28 cellular contexts compared by ENCODE assay signal in the genomic region with DNA sequence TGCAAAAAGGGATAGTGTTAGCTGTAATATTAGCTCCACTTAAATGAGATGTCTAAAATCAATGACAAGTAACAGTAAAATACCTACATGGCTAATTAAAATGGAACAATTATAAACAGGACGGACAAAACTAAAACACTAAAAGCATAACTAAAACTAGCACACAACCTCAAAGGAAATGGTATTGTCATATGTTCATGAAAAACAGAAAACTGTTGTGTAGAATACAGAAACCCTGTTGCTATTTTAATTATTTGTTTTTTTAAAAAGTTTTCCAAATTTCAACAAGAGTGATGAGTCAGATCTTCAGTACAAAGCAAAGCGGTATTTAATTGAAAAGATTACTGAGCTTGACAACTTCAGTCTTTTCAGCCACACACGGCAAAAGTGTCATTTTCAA. TPM values are rescaled to one million over a fixed set of nuclear protein-coding genes. Genes with fewer than 3 reads are reported as not detected.
A peak's percentile ranks its signal among the peaks of the same experiment; 100 is the strongest.
DNase-seq lines count a peak whose midpoint lies in the region; ATAC-seq, FAIRE-seq and TF ChIP-seq lines count a peak whose summit lies in the region.
"Had no signal": no experiment of that assay in that cellular context is flagged by ENCODE, and none has a peak within 500 bp of the region (broad histone marks: within the 10 kb centered on the region; RNA-seq: fewer than 3 reads in every experiment).

No MANE protein-coding gene starts in this region.

- intact Hi-C loops in heart left ventricle (cut with DNase I) (loop anchor here in 1 of 10 donors (5.0 kb wide), 1 partner anchor 126 kb away; no protein-coding TSS in a partner anchor), right cardiac atrium (cut with DNase I) (no loop called here), A673 (cut with micrococcal nuclease; ENCODE audit: unreplicated experiment) (no loop called here)

- peak; percentile 18 for FAIRE-seq in colon (lab: Jason Lieb, UNC)
- FAIRE-seq: H1, RCC 7860 had no signal

- POLR2A ChIA-PET in A673 (lab: Charles Lee; ENCODE audit: low non-redundant PET) = no interaction called here

- H3K4me3 ChIP-seq in heart left ventricle (peak overlapping the region in 8 of 12 donors; percentile 1 to 38 (median 24)), right cardiac atrium (ENCODE audit: low read length) (no peak overlapping the region), subcutaneous abdominal adipose tissue (ENCODE audit: low read depth in 1 of 5, low read length in 5 of 5) (no peak overlapping the region), A673 (ENCODE audit: low read depth, low read length, poor library complexity, severe bottlenecking) (no peak overlapping the region)
- H3K4me3 ChIP-seq: cardiac muscle cell, SJSA1, skin epidermis, uterus had no signal

- peak overlapping the region in 11 of 12 donors; percentile 8 to 75 (median 49) for H3K27ac ChIP-seq in heart left ventricle
- no peak overlapping the region for H3K27ac ChIP-seq in right cardiac atrium (ENCODE audit: low read length)
- peak overlapping the region; percentile 83 for H3K27ac ChIP-seq in subcutaneous abdominal adipose tissue (ENCODE audit: low read depth, low read length)
- no peak overlapping the region for H3K27ac ChIP-seq in A673 (ENCODE audit: low read depth, low read length, poor library complexity, severe bottlenecking)
- H3K27ac ChIP-seq: cardiac muscle cell, SJSA1 had no signal

- no peak for TF ChIP-seq CTCF in heart left ventricle (IDR thresholded peaks at IDR 0.05)
- no peak for TF ChIP-seq CTCF in A673 (conservative IDR thresholded peaks at IDR 0.05; ENCODE audit: low read depth, low read length)

- no peaks in the 10 kb centered on the region for H3K36me3 ChIP-seq in heart left ventricle
- H3K36me3 ChIP-seq in subcutaneous abdominal adipose tissue (ENCODE audit: control insufficient read depth in 5 of 5, insufficient read depth in 5 of 5, low read length in 5 of 5) = peaks cover 0 to 4% (median 0%) of the 10 kb centered on the region in 5 donors
- no peaks in the 10 kb centered on the region for H3K36me3 ChIP-seq in A673 (ENCODE audit: insufficient read depth, low read length, poor library complexity, severe bottlenecking)
- H3K36me3 ChIP-seq: cardiac muscle cell, esophagus squamous epithelium, gastrocnemius medialis, uterus had no signal

- no peaks in the 10 kb centered on the region for H3K9me3 ChIP-seq in heart left ventricle
- no peaks in the 10 kb centered on the region for H3K9me3 ChIP-seq in right cardiac atrium (ENCODE audit: control insufficient read depth, low read length)
- H3K9me3 ChIP-seq in subcutaneous abdominal adipose tissue (ENCODE audit: control insufficient read depth in 5 of 5, low read length in 5 of 5) = no peaks in the 10 kb centered on the region
- H3K9me3 ChIP-seq in A673 (ENCODE audit: low read depth, low read length, poor library complexity, severe bottlenecking) = no peaks in the 10 kb centered on the region
- H3K9me3 ChIP-seq: esophagus squamous epithelium, gastrocnemius medialis, SJSA1, uterus had no signal

- TF ChIP-seq POLR2A in heart left ventricle (IDR thresholded peaks at IDR 0.05) = no peak

- ATAC-seq in heart left ventricle = no peak
- no peak for ATAC-seq in right cardiac atrium
- peak; percentile 14 for ATAC-seq in HG02885 (IDR thresholded peaks at IDR 0.05; ENCODE audit: poor library complexity, unreplicated experiment)
- ATAC-seq: activated naive CD4-positive, alpha-beta T cell treated with anti-CD3 and anti-CD28 coated beads, Interleukin-2, amount 50 U/mL, for 72 hours; gastrocnemius medialis; T-cell had no signal

- H3K9ac ChIP-seq in subcutaneous abdominal adipose tissue (ENCODE audit: low read length in 5 of 5) = no peak overlapping the region

- BruUV-seq in A673 (replicated peaks; lab: Mats Ljungman, UMichigan) = no TSS peak

- CTCF ChIA-PET in A673 (lab: Charles Lee) = no interaction called here

- DNase-seq in heart left ventricle (no peak), right cardiac atrium (no peak), NCI-H446 treated with DMSO at 0.1 percent for 48 hours (lab: John Stamatoyannopoulos, UW) (no peak), AG08396 (ENCODE audit: low spot score) (no peak), A673 (ENCODE audit: low spot score) (no peak)
- DNase-seq: 8988T; activated CD4-positive, alpha-beta memory T cell treated with anti-CD3 and anti-CD28 coated beads, Interleukin-2, amount 10 ng/mL, durations not matched to agents 7 days and 5 days; AML-193; aorta; DMS153; esophagus squamous epithelium; gastrocnemius medialis; hypothalamus; naive B cell; NCI-H1092 treated with DMSO at 0.1 percent for 48 hours; NCI-H187; occipital lobe; T-cell; uterus had no signal

- WGBS in heart left ventricle, 4 donors = 59 to 76% (median 63%) methylated on average over 3 of the region's 3 CpGs
- 71% methylated on average over 3 of the region's 3 CpGs for WGBS in right cardiac atrium

- no peaks in the 10 kb centered on the region for H3K27me3 ChIP-seq in heart left ventricle
- H3K27me3 ChIP-seq in right cardiac atrium (ENCODE audit: control insufficient read depth, insufficient read depth) = no peaks in the 10 kb centered on the region
- H3K27me3 ChIP-seq in subcutaneous abdominal adipose tissue (ENCODE audit: control insufficient read depth in 5 of 5, insufficient read depth in 4 of 5, low read length in 5 of 5) = no peaks in the 10 kb centered on the region
- no peaks in the 10 kb centered on the region for H3K27me3 ChIP-seq in A673 (replicated peaks; ENCODE audit: insufficient read depth, low read depth, low read length, poor library complexity)
- H3K27me3 ChIP-seq: cardiac muscle cell, gastrocnemius medialis, SJSA1, uterus had no signal

- H3K4me1 ChIP-seq in heart left ventricle = peaks cover 0 to 60% (median 25%) of the 10 kb centered on the region in 12 donors
- H3K4me1 ChIP-seq in right cardiac atrium (ENCODE audit: control insufficient read depth, insufficient read depth, low read length) = no peaks in the 10 kb centered on the region
- H3K4me1 ChIP-seq in subcutaneous abdominal adipose tissue (ENCODE audit: control insufficient read depth in 5 of 5, insufficient read depth in 5 of 5, low read length in 5 of 5) = peaks cover 0 to 41% (median 26%) of the 10 kb centered on the region in 5 donors
- H3K4me1 ChIP-seq in A673 (ENCODE audit: insufficient read depth, low read length, poor library complexity, severe bottlenecking) = peaks cover 21% of the 10 kb centered on the region

RNA-seq across cellular contexts. Expression of a gene that starts 4.2 kb away (rescaled TPM):
- total RNA-seq in heart left ventricle = 10 to 100 TPM in 6 of 9 donors, 1 to 10 TPM in 3; 5.9 to 16.2 (median 11.8) TPM
- polyA plus RNA-seq in heart left ventricle = 10 to 100 TPM in 1 of 2 donors, 1 to 10 TPM in 1; 6.9 to 11.5 TPM
- total RNA-seq in right cardiac atrium = 10 to 100 TPM in 3 of 4 donors, 1 to 10 TPM in 1; 9.0 to 17.3 (median 17.0) TPM
- 13.9 TPM for polyA plus RNA-seq in right cardiac atrium
- total RNA-seq in A673 (2021) = 4.3 and 6.3 TPM in 2 replicates

Comparison
In these comparisons a context has a peak if more than half of its experiments do, and no peak if none do; other contexts are left out.
1. H3K27ac ChIP-seq: peak in heart left ventricle (11 of 12) and subcutaneous abdominal adipose tissue (single experiment); none in right cardiac atrium (single experiment) and A673 (single experiment).
2. H3K4me3 ChIP-seq: peak in heart left ventricle (8 of 12); none in right cardiac atrium (single experiment), subcutaneous abdominal adipose tissue (0 of 5) and A673 (single experiment).